1 cellular context compared by ENCODE assay signal in genomic region chr2:68762665-68763064, GRCh38.
TF ChIP-seq lines count a peak whose summit lies in the region.

No MANE protein-coding gene starts in this region.

TF ChIP-seq in GM23338, 12 proteins besides CTCF, POLR2A, EP300 and RAD21 (continued from another document):
- no peak for TF ChIP-seq ZNF462 (CRISPR knock-in tag; IDR thresholded peaks at IDR 0.05)
- TF ChIP-seq ETS1 (IDR thresholded peaks at IDR 0.05): no peak
- TF ChIP-seq STAT1 (IDR thresholded peaks at IDR 0.05; ENCODE audit: unreplicated experiment): no peak
- no peak for TF ChIP-seq JUNB (IDR thresholded peaks at IDR 0.05; ENCODE audit: unreplicated experiment)
- no peak for TF ChIP-seq REST (IDR thresholded peaks at IDR 0.05; ENCODE audit: unreplicated experiment)
TF ChIP-seq in GM23338: peak in this region for 0.
